Comparison of ENCODE assay signal across 8 cellular contexts in the genomic region with DNA sequence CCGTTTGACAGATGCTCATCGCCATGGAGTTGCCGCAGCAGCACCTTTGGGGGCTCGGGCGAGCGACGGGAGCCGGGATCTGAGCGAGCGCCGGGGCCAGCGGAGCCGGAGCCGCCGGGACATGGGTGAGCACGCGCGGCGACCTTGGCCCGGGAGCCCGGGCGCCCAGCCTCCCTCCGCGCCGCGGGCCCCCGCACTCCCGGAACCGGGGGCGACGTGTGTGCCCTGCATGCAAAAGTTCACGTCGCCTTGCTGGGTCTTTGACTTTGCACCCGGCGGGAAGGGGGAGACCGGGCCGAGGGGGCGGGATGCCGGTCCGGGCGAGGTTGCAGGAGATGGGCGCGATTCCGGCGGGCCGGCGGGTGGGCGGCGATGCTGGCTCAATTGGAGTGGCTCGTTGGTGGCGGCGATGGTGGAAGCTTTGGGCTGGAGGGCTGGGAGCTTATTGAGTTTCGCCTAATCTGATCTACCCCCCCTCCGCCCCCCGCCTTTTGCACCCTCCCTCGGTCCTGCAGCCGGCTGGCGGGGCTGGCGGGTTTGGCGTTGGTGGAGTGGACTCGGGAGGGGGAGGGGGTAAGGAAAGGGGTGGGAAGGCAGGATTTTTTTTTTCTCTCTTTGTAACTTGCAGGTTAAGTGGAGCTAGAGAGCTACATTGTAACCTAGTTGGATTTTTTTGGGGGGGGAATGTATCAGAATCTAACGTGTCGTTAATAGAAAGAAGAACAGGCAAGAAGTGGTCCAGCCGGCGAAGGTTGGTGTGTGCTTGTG. TPM values are rescaled to one million over a fixed set of nuclear protein-coding genes. Genes with fewer than 3 reads are reported as not detected.
DNase-seq lines count a peak whose midpoint lies in the region; ATAC-seq and TF ChIP-seq lines count a peak whose summit lies in the region.

A gene (plus strand): TSS at position 618 of the 768 bp plus-strand sequence. CDS start 20,459 bp downstream, outside the sequence.

- TF ChIP-seq CTCF in OCI-LY3 (IDR thresholded peaks at IDR 0.05; ENCODE audit: low read depth, low read length), result peak; percentile 28

- H3K36me3 ChIP-seq in OCI-LY3 (replicated peaks; ENCODE audit: low read depth, low read length), result no peaks in the 10 kb centered on the region

- H3K27ac ChIP-seq in OCI-LY3 (ENCODE audit: low read length), result peak within 1 kb of the TSS; percentile 36
- peak within 1 kb of the TSS; percentile 55 for H3K27ac ChIP-seq in angular gyrus (ENCODE audit: low read depth, low read length)

- H2AFZ ChIP-seq in OCI-LY3 (ENCODE audit: low read depth, low read length), result peak within 1 kb of the TSS; percentile 68

- peaks cover 31% of the 10 kb centered on the region for H3K4me1 ChIP-seq in OCI-LY3 (ENCODE audit: low read length)

- intact Hi-C loops in left ventricle myocardium superior (cut with micrococcal nuclease), result loop anchor here (10.0 kb wide), 1 partner anchor 204 kb away; no protein-coding TSS in a partner anchor

- H3K9ac ChIP-seq in OCI-LY3 (ENCODE audit: low read length), result peak within 1 kb of the TSS; percentile 98

- peak within 1 kb of the TSS; percentile 83 for H3K4me3 ChIP-seq in OCI-LY3 (ENCODE audit: low read length)

- peak; percentile 17 for DNase-seq in EH (ENCODE audit: low read depth)
- DNase-seq in left ventricle myocardium superior, result peak; percentile 75
- peak; percentile 43 for DNase-seq in pons (ENCODE audit: low spot score)

- no peaks in the 10 kb centered on the region for H4K20me1 ChIP-seq in OCI-LY3 (ENCODE audit: insufficient read depth, low read length)

- H3K9me3 ChIP-seq in OCI-LY3 (ENCODE audit: insufficient read depth, low read length), result no peaks in the 10 kb centered on the region

- ATAC-seq in HG03039 (IDR thresholded peaks at IDR 0.05; ENCODE audit: unreplicated experiment), result peak; percentile 25
- peak; percentile 53 for ATAC-seq in left ventricle myocardium superior
- no peak for ATAC-seq in GM21360 (IDR thresholded peaks at IDR 0.05; ENCODE audit: unreplicated experiment)
- no peak for ATAC-seq in GM19467 (IDR thresholded peaks at IDR 0.05; ENCODE audit: unreplicated experiment)

- H3K27me3 ChIP-seq in OCI-LY3 (ENCODE audit: low read depth, low read length), result peaks cover 3% of the 10 kb centered on the region

- H3K79me2 ChIP-seq in OCI-LY3 (ENCODE audit: low read length), result peaks cover 43% of the 10 kb centered on the region

- H3K4me2 ChIP-seq in OCI-LY3 (ENCODE audit: low read length), result peak within 1 kb of the TSS; percentile 95

RNA-seq across cellular contexts. Expression of the gene that starts here (rescaled TPM):
- 6.7 TPM for total RNA-seq in left ventricle myocardium superior

Comparison
In these comparisons a context has a peak if more than half of its experiments do, and no peak if none do; other contexts are left out.
1. DNase-seq: peak in every context shown above with its lines; median percentile 75 in left ventricle myocardium superior; 43 in pons; 17 in EH.
2. ATAC-seq: peak in HG03039 (single experiment) and left ventricle myocardium superior (single experiment); none in GM21360 (single experiment) and GM19467 (single experiment).